ENCODE assay signal across 8 cellular contexts in genomic region chr4:121869841-121870822, GRCh38. TPM values are rescaled to one million over a fixed set of nuclear protein-coding genes. Genes with fewer than 3 reads are reported as not detected.
A peak's percentile ranks its signal among the peaks of the same experiment; 100 is the strongest.
DNase-seq lines count a peak whose midpoint lies in the region; ATAC-seq and TF ChIP-seq lines count a peak whose summit lies in the region.

Gene BBS7 (minus strand): TSS chr4:121870474. CDS start chr4:121870313, 161 bp downstream.

- WGBS in prostate gland: under 1% methylated on average over 58 of the region's 58 CpGs
- WGBS in urinary bladder: under 1% methylated on average over 58 of the region's 58 CpGs

- H3K9me3 ChIP-seq in prostate gland: no peaks in the 10 kb centered on the region

- H3K36me3 ChIP-seq in prostate gland: no peaks in the 10 kb centered on the region
- peaks cover 2% of the 10 kb centered on the region for H3K36me3 ChIP-seq in urinary bladder (ENCODE audit: insufficient read depth)

- peak within 1 kb of the TSS; percentile 94 for H3K27ac ChIP-seq in prostate gland
- H3K27ac ChIP-seq in urinary bladder (ENCODE audit: low read depth): peak within 1 kb of the TSS; percentile 82

- peak; percentile 44 for DNase-seq in NCI-H187 treated with DMSO at 0.1 percent for 48 hours (lab: John Stamatoyannopoulos, UW)
- DNase-seq in anterior cingulate cortex (lab: John Stamatoyannopoulos, UW): peak; percentile 47 to 99 (median 95)
- DNase-seq in left ventricle myocardium superior: peak; percentile 98
- DNase-seq in prostate gland (ENCODE audit: low spot score): peak; percentile 96

- no peak for TF ChIP-seq CTCF in prostate gland (IDR thresholded peaks at IDR 0.05)

- no peaks in the 10 kb centered on the region for H3K27me3 ChIP-seq in prostate gland (replicated peaks; ENCODE audit: insufficient read depth)

- TF ChIP-seq POLR2A in prostate gland (IDR thresholded peaks at IDR 0.05): peak; percentile 86

- peak within 1 kb of the TSS; percentile 62 to 80 for H3K4me3 ChIP-seq in prostate gland
- H3K4me3 ChIP-seq in urinary bladder (ENCODE audit: low read depth, low read length): peak within 1 kb of the TSS; percentile 78

- ATAC-seq in GM18498 (IDR thresholded peaks at IDR 0.05; ENCODE audit: unreplicated experiment) (peak; percentile 99), HG02938 (IDR thresholded peaks at IDR 0.05; ENCODE audit: unreplicated experiment) (peak; percentile 98), left ventricle myocardium superior (peak; percentile 100)

- H3K4me1 ChIP-seq in prostate gland (replicated peaks): no peaks in the 10 kb centered on the region
- no peaks in the 10 kb centered on the region for H3K4me1 ChIP-seq in urinary bladder (ENCODE audit: insufficient read depth)

- intact Hi-C loops in T-helper 2 cell treated with Interferon-gamma antibody and Interleukin-4, amounts not matched to agents 100 ng/mL and 5 ng/mL, for 36 hours (cut with micrococcal nuclease): loop anchor here (1.0 to 5.0 kb wide), 5 partner anchors 46 to 1053 kb away; partner anchors contain the start of genes BBS12, BLTP1, EXOSC9 and NUDT6
- intact Hi-C loops in left ventricle myocardium superior (cut with micrococcal nuclease): no loop called here
- intact Hi-C loops in prostate gland (cut with DNase I): no loop called here

RNA-seq across cellular contexts. Expression of gene BBS7, which starts in this region (rescaled TPM):
- 17.5 and 21.5 TPM in 2 replicates for total RNA-seq in T-helper 2 cell treated with Interferon-gamma antibody and Interleukin-4, amounts not matched to agents 100 ng/mL and 5 ng/mL, for 36 hours
- total RNA-seq in left ventricle myocardium superior: 5.3 TPM
- 10 to 100 TPM; 10.1 to 17.1 TPM for total RNA-seq in prostate gland
- 29.2 TPM for total RNA-seq in urinary bladder
- polyA plus RNA-seq in urinary bladder: 13.0 TPM

Comparison
In these comparisons a context has a peak if more than half of its experiments do, and no peak if none do; other contexts are left out.
1. Peak in every context shown above with its lines: DNase-seq, ATAC-seq, H3K4me3 ChIP-seq and H3K27ac ChIP-seq.
2. DNase-seq: peak in every context shown above with its lines; median percentile 98 in left ventricle myocardium superior; 96 in prostate gland; 95 in anterior cingulate cortex; 44 in NCI-H187 treated with DMSO at 0.1 percent for 48 hours.